In genomic region chr4:6785572-6785925, GRCh38 we compare ENCODE assay signal across 2 cellular contexts.
TF ChIP-seq lines count a peak whose summit lies in the region.

No MANE protein-coding gene starts in this region.

TF ChIP-seq in K562, 482 proteins besides CTCF, POLR2A, EP300 and RAD21:
- TF ChIP-seq ZNF165 (CRISPR knock-in tag; IDR thresholded peaks at IDR 0.05; ENCODE audit: borderline replicate concordance) (no peak), HDAC1 (IDR thresholded peaks at IDR 0.05) (peak in 1 of 2 experiments; percentile 9; a peak in 1 of 4 replicates), RCOR1 (IDR thresholded peaks at IDR 0.05; ENCODE audit: borderline replicate concordance in 1 of 2, low read depth in 2 of 2, low read length in 2 of 2) (peak in 1 of 2 experiments; percentile 13; a peak in 1 of 4 replicates)

TF ChIP-seq in neural cell, 6 proteins besides CTCF, POLR2A, EP300 and RAD21:
- no peak for TF ChIP-seq POLR2AphosphoS5 (IDR thresholded peaks at IDR 0.05)
- TF ChIP-seq EZH2 (IDR thresholded peaks at IDR 0.05; ENCODE audit: borderline replicate concordance, insufficient read depth, low read length, poor library complexity, severe bottlenecking) = no peak
- TF ChIP-seq, protein P1, sequence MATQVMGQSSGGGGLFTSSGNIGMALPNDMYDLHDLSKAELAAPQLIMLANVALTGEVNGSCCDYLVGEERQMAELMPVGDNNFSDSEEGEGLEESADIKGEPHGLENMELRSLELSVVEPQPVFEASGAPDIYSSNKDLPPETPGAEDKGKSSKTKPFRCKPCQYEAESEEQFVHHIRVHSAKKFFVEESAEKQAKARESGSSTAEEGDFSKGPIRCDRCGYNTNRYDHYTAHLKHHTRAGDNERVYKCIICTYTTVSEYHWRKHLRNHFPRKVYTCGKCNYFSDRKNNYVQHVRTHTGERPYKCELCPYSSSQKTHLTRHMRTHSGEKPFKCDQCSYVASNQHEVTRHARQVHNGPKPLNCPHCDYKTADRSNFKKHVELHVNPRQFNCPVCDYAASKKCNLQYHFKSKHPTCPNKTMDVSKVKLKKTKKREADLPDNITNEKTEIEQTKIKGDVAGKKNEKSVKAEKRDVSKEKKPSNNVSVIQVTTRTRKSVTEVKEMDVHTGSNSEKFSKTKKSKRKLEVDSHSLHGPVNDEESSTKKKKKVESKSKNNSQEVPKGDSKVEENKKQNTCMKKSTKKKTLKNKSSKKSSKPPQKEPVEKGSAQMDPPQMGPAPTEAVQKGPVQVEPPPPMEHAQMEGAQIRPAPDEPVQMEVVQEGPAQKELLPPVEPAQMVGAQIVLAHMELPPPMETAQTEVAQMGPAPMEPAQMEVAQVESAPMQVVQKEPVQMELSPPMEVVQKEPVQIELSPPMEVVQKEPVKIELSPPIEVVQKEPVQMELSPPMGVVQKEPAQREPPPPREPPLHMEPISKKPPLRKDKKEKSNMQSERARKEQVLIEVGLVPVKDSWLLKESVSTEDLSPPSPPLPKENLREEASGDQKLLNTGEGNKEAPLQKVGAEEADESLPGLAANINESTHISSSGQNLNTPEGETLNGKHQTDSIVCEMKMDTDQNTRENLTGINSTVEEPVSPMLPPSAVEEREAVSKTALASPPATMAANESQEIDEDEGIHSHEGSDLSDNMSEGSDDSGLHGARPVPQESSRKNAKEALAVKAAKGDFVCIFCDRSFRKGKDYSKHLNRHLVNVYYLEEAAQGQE (IDR thresholded peaks at IDR 0.05; ENCODE audit: borderline replicate concordance) = no peak
- TF ChIP-seq TAF1 (IDR thresholded peaks at IDR 0.05; ENCODE audit: low read depth) = no peak
- no peak for TF ChIP-seq SMC3 (conservative IDR thresholded peaks at IDR 0.05; ENCODE audit: poor library complexity)
- TF ChIP-seq MXI1 (conservative IDR thresholded peaks at IDR 0.05; ENCODE audit: poor library complexity, severe bottlenecking) = no peak
